Comparison of ENCODE assay signal across 11 cellular contexts in the genomic region with DNA sequence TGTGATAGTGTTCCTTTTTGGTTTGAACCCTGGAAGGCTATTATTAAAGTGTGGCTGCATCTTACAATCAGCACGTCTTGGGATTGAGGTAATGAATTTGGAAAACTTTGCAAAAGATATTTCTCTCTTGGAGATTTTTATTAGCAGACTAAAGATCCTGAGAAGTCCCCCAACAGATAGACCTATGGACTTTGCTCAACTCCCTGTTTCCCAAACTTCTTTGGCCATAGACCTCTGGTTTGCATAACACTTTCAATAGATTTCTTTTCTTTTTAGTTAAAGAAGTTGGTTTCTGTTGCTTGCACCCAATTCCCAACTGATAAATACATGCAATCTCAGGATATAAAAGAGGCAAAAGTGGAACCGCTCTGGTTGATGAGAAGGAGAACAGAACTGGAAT.
"Had no signal": no experiment of that assay in that cellular context is flagged by ENCODE, and none has a peak within 500 bp of the region (broad histone marks: within the 10 kb centered on the region; RNA-seq: fewer than 3 reads in every experiment).

No MANE protein-coding gene starts in this region.

- H3K9ac ChIP-seq: GM23248 had no signal

- FAIRE-seq: H1, H54 had no signal

- DNase-seq: GM23248, GOT3, H7, H9, HCEC 1CT, HFFc6 had no signal

- H3K27ac ChIP-seq: GM23248 had no signal

- H3K36me3 ChIP-seq: HAP-1 had no signal

- H3K9me3 Mint-ChIP-seq: HFFc6 had no signal

- H3K9me3 ChIP-seq: HAP-1 had no signal

- H3K4me3 ChIP-seq: GM23248, GM23338, HAP-1 had no signal

- H3K4me2 ChIP-seq: GM23338 had no signal

- H3K4me3 Mint-ChIP-seq: GM23338, H9, HFFc6 had no signal

- ATAC-seq: GM23338, HCT116 had no signal

- H3K27ac Mint-ChIP-seq: H9, HFFc6 had no signal

- H2AFZ ChIP-seq: GM23248, GM23338 had no signal

- H3K4me1 ChIP-seq: HAP-1 had no signal
